ENCODE assay signal across 1 cellular context in genomic region chr12:50182461-50182860, GRCh38.
TF ChIP-seq lines count a peak whose summit lies in the region.

No MANE protein-coding gene starts in this region.

TF ChIP-seq in IMR-90, 13 proteins besides CTCF, POLR2A, EP300 and RAD21:
- TF ChIP-seq CHD1 (IDR thresholded peaks at IDR 0.05; ENCODE audit: low read depth, low read length) (no peak), USF2 (IDR thresholded peaks at IDR 0.05; ENCODE audit: low read depth, low read length) (no peak), FOS (IDR thresholded peaks at IDR 0.05; ENCODE audit: low read depth, low read length) (no peak), MXI1 (IDR thresholded peaks at IDR 0.05; ENCODE audit: borderline replicate concordance, low read depth, low read length) (no peak), RFX5 (IDR thresholded peaks at IDR 0.05; ENCODE audit: low read depth, low read length) (no peak), MAZ (IDR thresholded peaks at IDR 0.05; ENCODE audit: borderline replicate concordance, low read depth, low read length) (no peak), SMC3 (IDR thresholded peaks at IDR 0.05; ENCODE audit: low read depth, low read length) (no peak), CEBPB (IDR thresholded peaks at IDR 0.05; ENCODE audit: low read depth, low read length) (no peak), MAFK (IDR thresholded peaks at IDR 0.05; ENCODE audit: low read depth, low read length) (no peak), ELK1 (IDR thresholded peaks at IDR 0.05; ENCODE audit: borderline replicate concordance, low read depth, low read length) (no peak), BHLHE40 (IDR thresholded peaks at IDR 0.05; ENCODE audit: low read depth, low read length) (no peak), RCOR1 (IDR thresholded peaks at IDR 0.05; ENCODE audit: insufficient replicate concordance, low read length) (no peak), NFE2L2 (IDR thresholded peaks at IDR 0.05; ENCODE audit: low read depth, low read length) (no peak)
